9 cellular contexts compared by ENCODE assay signal in genomic region chr6:142756215-142756630, GRCh38.
A peak's percentile ranks its signal among the peaks of the same experiment; 100 is the strongest.
DNase-seq lines count a peak whose midpoint lies in the region; ATAC-seq and TF ChIP-seq lines count a peak whose summit lies in the region.
"Had no signal": no experiment of that assay in that cellular context is flagged by ENCODE, and none has a peak within 500 bp of the region (broad histone marks: within the 10 kb centered on the region; RNA-seq: fewer than 3 reads in every experiment).

No MANE protein-coding gene starts in this region.

- H3K4me1 Mint-ChIP-seq in activated CD4-positive, alpha-beta T cell treated with anti-CD3 and anti-CD28 coated beads for 36 hours = peaks cover 29% of the 10 kb centered on the region
- peaks cover 11% of the 10 kb centered on the region for H3K4me1 Mint-ChIP-seq in endodermal cell

- peak overlapping the region; percentile 66 for H3K27ac Mint-ChIP-seq in activated CD4-positive, alpha-beta T cell treated with anti-CD3 and anti-CD28 coated beads for 36 hours
- H3K27ac Mint-ChIP-seq in endodermal cell = no peak overlapping the region

- ATAC-seq in activated CD4-positive, alpha-beta T cell treated with anti-CD3 and anti-CD28 coated beads for 36 hours = peak; percentile 68
- no peak for ATAC-seq in GM21515 (IDR thresholded peaks at IDR 0.05; ENCODE audit: unreplicated experiment)

- H3F3A ChIP-seq in smooth muscle cell (ENCODE audit: low read depth) = no peaks in the 10 kb centered on the region

- POLR2A ChIA-PET in activated CD4-positive, alpha-beta T cell treated with anti-CD3 and anti-CD28 coated beads for 36 hours (lab: Charles Lee) = no interaction called here

- H3K36me3 Mint-ChIP-seq in activated CD4-positive, alpha-beta T cell treated with anti-CD3 and anti-CD28 coated beads for 36 hours (ENCODE audit: low read depth) = peaks cover 64% of the 10 kb centered on the region
- H3K36me3 Mint-ChIP-seq in endodermal cell (ENCODE audit: low read depth) = no peaks in the 10 kb centered on the region

- no peak overlapping the region for H3K9ac ChIP-seq in endodermal cell (ENCODE audit: extremely low read depth, low read length, poor library complexity, severe bottlenecking)
- no peak overlapping the region for H3K9ac ChIP-seq in smooth muscle cell (ENCODE audit: low read depth)

- H3K9me3 Mint-ChIP-seq in activated CD4-positive, alpha-beta T cell treated with anti-CD3 and anti-CD28 coated beads for 36 hours (ENCODE audit: low read depth) = no peaks in the 10 kb centered on the region
- H3K9me3 Mint-ChIP-seq in endodermal cell = no peaks in the 10 kb centered on the region

- no peaks in the 10 kb centered on the region for H3K36me3 ChIP-seq in endodermal cell (ENCODE audit: control insufficient read depth, insufficient read depth, low read length)
- peaks cover 21% of the 10 kb centered on the region for H3K36me3 ChIP-seq in smooth muscle cell (ENCODE audit: low read depth)

- no peak overlapping the region for H2AFZ ChIP-seq in smooth muscle cell (ENCODE audit: low read depth)

- no peaks in the 10 kb centered on the region for H4K20me1 ChIP-seq in smooth muscle cell (ENCODE audit: low read depth)

- no peak overlapping the region for H3K27ac ChIP-seq in endodermal cell (ENCODE audit: low read depth, low read length)
- no peak overlapping the region for H3K27ac ChIP-seq in smooth muscle cell (ENCODE audit: low read depth)

- no peak overlapping the region for H3K4me3 Mint-ChIP-seq in activated CD4-positive, alpha-beta T cell treated with anti-CD3 and anti-CD28 coated beads for 36 hours
- no peak overlapping the region for H3K4me3 Mint-ChIP-seq in endodermal cell

- WGBS in endodermal cell (ENCODE audit: insufficient coverage in 1 of 2, insufficient read length in 1 of 2), 2 experiments = 65% methylated on average over 2 of the region's 2 CpGs; no CpG with 5 or more reads in 1 of the 2 experiments
- 57% methylated on average over 2 of the region's 2 CpGs for WGBS in smooth muscle cell (ENCODE audit: low lambda C conversion rate)

- no peaks in the 10 kb centered on the region for H3K27me3 ChIP-seq in endodermal cell (ENCODE audit: control insufficient read depth, insufficient read depth, low read length, poor library complexity, severe bottlenecking)
- H3K27me3 ChIP-seq in smooth muscle cell (ENCODE audit: low read depth) = no peaks in the 10 kb centered on the region

- CTCF ChIA-PET in activated CD4-positive, alpha-beta T cell treated with anti-CD3 and anti-CD28 coated beads for 36 hours (lab: Charles Lee) = interaction anchor here (0.6 kb wide), 1 partner anchor 30 kb away, joined by 3 read pairs; no protein-coding TSS in a partner anchor

- intact Hi-C loops in activated CD4-positive, alpha-beta T cell treated with anti-CD3 and anti-CD28 coated beads for 36 hours (cut with DNase I, micrococcal nuclease) = no loop called here

- no peak for DNase-seq in activated CD4-positive, alpha-beta T cell treated with anti-CD3 and anti-CD28 coated beads for 36 hours
- no peak for DNase-seq in activated CD4-positive, alpha-beta T cell treated with anti-CD3 and anti-CD28 coated beads for 1 hour
- DNase-seq in OCI-M1 (lab: John Stamatoyannopoulos, UW) = peak; percentile 32
- peak; percentile 66 for DNase-seq in endodermal cell
- DNase-seq in retinal pigment epithelial cell (ENCODE audit: low read depth) = peak; percentile 45
- DNase-seq in mesenteric fat pad (ENCODE audit: low spot score) = no peak
- no peak for DNase-seq in smooth muscle cell (lab: John Stamatoyannopoulos, UW; ENCODE audit: unreplicated experiment)
- DNase-seq: NCI-H1092 treated with DMSO at 0.1 percent for 48 hours had no signal

- H3K79me2 ChIP-seq in smooth muscle cell (ENCODE audit: low read depth) = no peaks in the 10 kb centered on the region

- no peak overlapping the region for H3K4me2 ChIP-seq in smooth muscle cell

- TF ChIP-seq CTCF in endodermal cell (conservative IDR thresholded peaks at IDR 0.05) = peak; percentile 42
- TF ChIP-seq CTCF in retinal pigment epithelial cell (conservative IDR thresholded peaks at IDR 0.05; ENCODE audit: low read depth, low read length) = peak; percentile 19
- no peak for TF ChIP-seq CTCF in smooth muscle cell (IDR thresholded peaks at IDR 0.05; ENCODE audit: borderline replicate concordance, insufficient read depth, poor library complexity, severe bottlenecking)

- H3K9me3 ChIP-seq in endodermal cell (ENCODE audit: control insufficient read depth, low read length) (no peaks in the 10 kb centered on the region), smooth muscle cell (replicated peaks; ENCODE audit: low read depth) (no peaks in the 10 kb centered on the region)

- no peaks in the 10 kb centered on the region for H3K27me3 Mint-ChIP-seq in activated CD4-positive, alpha-beta T cell treated with anti-CD3 and anti-CD28 coated beads for 36 hours
- H3K27me3 Mint-ChIP-seq in endodermal cell (ENCODE audit: insufficient read depth) = no peaks in the 10 kb centered on the region

- H3K4me3 ChIP-seq in endodermal cell (ENCODE audit: low read length) (no peak overlapping the region), retinal pigment epithelial cell (ENCODE audit: low read length) (no peak overlapping the region), smooth muscle cell (no peak overlapping the region)

- H3K4me1 ChIP-seq in endodermal cell (ENCODE audit: control insufficient read depth, insufficient read depth, low read length) = peaks cover 6% of the 10 kb centered on the region
- no peaks in the 10 kb centered on the region for H3K4me1 ChIP-seq in smooth muscle cell (ENCODE audit: low read depth)

Comparison
In these comparisons a context has a peak if more than half of its experiments do, and no peak if none do; other contexts are left out.
1. DNase-seq: peak in OCI-M1 (single experiment), endodermal cell (single experiment) and retinal pigment epithelial cell (single experiment); none in activated CD4-positive, alpha-beta T cell treated with anti-CD3 and anti-CD28 coated beads for 36 hours (single experiment), activated CD4-positive, alpha-beta T cell treated with anti-CD3 and anti-CD28 coated beads for 1 hour (single experiment), mesenteric fat pad (single experiment) and smooth muscle cell (single experiment).